25 cellular contexts compared by ENCODE assay signal in the genomic region with DNA sequence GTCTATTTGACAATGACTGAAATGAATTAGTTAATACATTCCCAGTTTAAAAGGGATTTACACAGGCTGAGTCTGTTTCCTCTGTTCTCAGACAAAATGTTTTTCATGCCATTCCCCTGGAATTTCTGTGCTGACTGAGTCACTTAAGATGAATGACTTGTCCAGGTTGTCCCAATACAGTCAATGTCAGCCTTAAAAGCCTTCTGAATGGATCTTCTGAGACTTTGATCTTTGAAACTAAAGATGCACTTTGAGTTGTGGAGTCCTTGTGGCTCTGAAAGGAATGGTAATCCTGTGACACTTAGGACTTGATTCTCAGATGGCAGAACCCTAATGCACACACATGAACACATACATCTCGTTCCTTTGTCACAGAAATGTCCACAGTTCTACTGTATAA.
DNase-seq lines count a peak whose midpoint lies in the region; ATAC-seq, FAIRE-seq and TF ChIP-seq lines count a peak whose summit lies in the region.
"Had no signal": no experiment of that assay in that cellular context is flagged by ENCODE, and none has a peak within 500 bp of the region (broad histone marks: within the 10 kb centered on the region; RNA-seq: fewer than 3 reads in every experiment).

No MANE protein-coding gene starts in this region.

- H3K4me2 ChIP-seq in astrocyte (ENCODE audit: low read length) (no peak overlapping the region), neural progenitor cell (no peak overlapping the region)
- H3K4me2 ChIP-seq: A549 had no signal

- peaks cover 17% of the 10 kb centered on the region for H3K4me1 Mint-ChIP-seq in astrocyte (ENCODE audit: low read depth, unreplicated experiment)
- H3K4me1 Mint-ChIP-seq in neural progenitor cell = peaks cover 2% of the 10 kb centered on the region
- H3K4me1 Mint-ChIP-seq: B cell, CD14-positive monocyte had no signal

- H3K27ac ChIP-seq in astrocyte (ENCODE audit: low read depth, low read length) (no peak overlapping the region), neural progenitor cell (no peak overlapping the region)
- H3K27ac ChIP-seq: A549, RWPE1, SK-N-MC had no signal

- H3K27ac Mint-ChIP-seq in astrocyte (ENCODE audit: unreplicated experiment) (peak overlapping the region; percentile 53), neural progenitor cell (no peak overlapping the region)
- H3K27ac Mint-ChIP-seq: B cell, CD14-positive monocyte had no signal

- H3F3A ChIP-seq in neural progenitor cell (ENCODE audit: low read depth) = no peaks in the 10 kb centered on the region

- no peaks in the 10 kb centered on the region for H4K20me1 ChIP-seq in astrocyte (ENCODE audit: insufficient read depth, low read length)
- H4K20me1 ChIP-seq in neural progenitor cell (ENCODE audit: low read depth) = no peaks in the 10 kb centered on the region

- H3K36me3 ChIP-seq in astrocyte (ENCODE audit: insufficient read depth, low read length) (no peaks in the 10 kb centered on the region), neural progenitor cell (no peaks in the 10 kb centered on the region)
- H3K36me3 ChIP-seq: HAP-1 had no signal

- H3K4me1 ChIP-seq in astrocyte (ENCODE audit: insufficient read depth, low read length) = no peaks in the 10 kb centered on the region
- H3K4me1 ChIP-seq in neural progenitor cell = no peaks in the 10 kb centered on the region
- H3K4me1 ChIP-seq: A549, HAP-1 had no signal

- H3K27me3 ChIP-seq in astrocyte (ENCODE audit: insufficient read depth, low read length) (no peaks in the 10 kb centered on the region), neural progenitor cell (no peaks in the 10 kb centered on the region)

- no peak overlapping the region for H3K9ac ChIP-seq in astrocyte (ENCODE audit: low read length)
- H3K9ac ChIP-seq in neural progenitor cell = no peak overlapping the region

- H3K9me3 ChIP-seq in astrocyte (ENCODE audit: insufficient read depth, low read depth, low read length) (no peaks in the 10 kb centered on the region), neural progenitor cell (ENCODE audit: low read depth) (no peaks in the 10 kb centered on the region)
- H3K9me3 ChIP-seq: A549, HAP-1 had no signal

- H3K9me3 Mint-ChIP-seq in astrocyte (ENCODE audit: unreplicated experiment) = peaks cover 2% of the 10 kb centered on the region
- H3K9me3 Mint-ChIP-seq in neural progenitor cell = peaks cover 2% of the 10 kb centered on the region

- H3K36me3 Mint-ChIP-seq in astrocyte (ENCODE audit: low read depth, unreplicated experiment) = no peaks in the 10 kb centered on the region
- H3K36me3 Mint-ChIP-seq in neural progenitor cell = no peaks in the 10 kb centered on the region
- H3K36me3 Mint-ChIP-seq: CD14-positive monocyte had no signal

- no peak for ATAC-seq in GM18502 (IDR thresholded peaks at IDR 0.05; ENCODE audit: poor library complexity, unreplicated experiment)
- ATAC-seq: A549 had no signal

- H3K4me3 ChIP-seq in astrocyte (ENCODE audit: insufficient read depth, low read depth, low read length) = no peak overlapping the region
- no peak overlapping the region for H3K4me3 ChIP-seq in neural progenitor cell
- H3K4me3 ChIP-seq: A549, HAP-1, SK-N-MC had no signal

- H3K79me2 ChIP-seq in astrocyte (ENCODE audit: insufficient read depth, low read length) = no peaks in the 10 kb centered on the region
- no peaks in the 10 kb centered on the region for H3K79me2 ChIP-seq in neural progenitor cell (ENCODE audit: low read depth)

- FAIRE-seq in astrocyte (lab: Jason Lieb, UNC) = no peak
- FAIRE-seq: A549 had no signal

- H3K27me3 Mint-ChIP-seq in astrocyte (ENCODE audit: low read depth, unreplicated experiment) = no peaks in the 10 kb centered on the region
- H3K27me3 Mint-ChIP-seq in neural progenitor cell (ENCODE audit: insufficient read depth, low read depth) = peaks cover 3% of the 10 kb centered on the region
- H3K27me3 Mint-ChIP-seq: B cell had no signal

- no peak overlapping the region for H2AFZ ChIP-seq in astrocyte (ENCODE audit: low read depth, low read length)
- H2AFZ ChIP-seq in neural progenitor cell (replicated peaks) = no peak overlapping the region

- no peak for TF ChIP-seq CTCF in astrocyte (IDR thresholded peaks at IDR 0.05; ENCODE audit: insufficient read depth, low read depth, low read length)
- no peak for TF ChIP-seq CTCF in neural progenitor cell (IDR thresholded peaks at IDR 0.05)

- DNase-seq in HS-5 (ENCODE audit: low read depth) = peak; percentile 5
- DNase-seq in astrocyte (ENCODE audit: low read depth) = no peak
- peak; percentile 8 for DNase-seq in glomerular visceral epithelial cell (ENCODE audit: extremely low spot score)
- peak; percentile 1 for DNase-seq in neural progenitor cell (ENCODE audit: low spot score)
- DNase-seq in UCSD-AML1 (lab: John Stamatoyannopoulos, UW; ENCODE audit: unreplicated experiment) = no peak
- no peak for DNase-seq in dedifferentiated amniotic fluid mesenchymal stem cell (ENCODE audit: extremely low spot score)
- DNase-seq in NCI-H1436 (lab: John Stamatoyannopoulos, UW) = no peak
- DNase-seq: DMS53, GDM1, Karpas-422, MV-4-11, NCI-H1105 treated with DMSO at 0.1 percent for 48 hours, NCI-H1694, NCI-H2081, NCI-H2171, NCI-H345, NCI-H524 treated with DMSO at 0.1 percent for 48 hours, SHP77 treated with DMSO at 0.1 percent for 48 hours had no signal

- H3K4me3 Mint-ChIP-seq in astrocyte (ENCODE audit: unreplicated experiment) = no peak overlapping the region
- no peak overlapping the region for H3K4me3 Mint-ChIP-seq in neural progenitor cell
- H3K4me3 Mint-ChIP-seq: B cell, CD14-positive monocyte had no signal

Comparison
In these comparisons a context has a peak if more than half of its experiments do, and no peak if none do; other contexts are left out.
1. DNase-seq: peak in HS-5 (single experiment), glomerular visceral epithelial cell (single experiment) and neural progenitor cell (single experiment); none in astrocyte (single experiment), UCSD-AML1 (single experiment), dedifferentiated amniotic fluid mesenchymal stem cell (single experiment) and NCI-H1436 (single experiment).